ENCODE assay signal across 9 cellular contexts in the genomic region with DNA sequence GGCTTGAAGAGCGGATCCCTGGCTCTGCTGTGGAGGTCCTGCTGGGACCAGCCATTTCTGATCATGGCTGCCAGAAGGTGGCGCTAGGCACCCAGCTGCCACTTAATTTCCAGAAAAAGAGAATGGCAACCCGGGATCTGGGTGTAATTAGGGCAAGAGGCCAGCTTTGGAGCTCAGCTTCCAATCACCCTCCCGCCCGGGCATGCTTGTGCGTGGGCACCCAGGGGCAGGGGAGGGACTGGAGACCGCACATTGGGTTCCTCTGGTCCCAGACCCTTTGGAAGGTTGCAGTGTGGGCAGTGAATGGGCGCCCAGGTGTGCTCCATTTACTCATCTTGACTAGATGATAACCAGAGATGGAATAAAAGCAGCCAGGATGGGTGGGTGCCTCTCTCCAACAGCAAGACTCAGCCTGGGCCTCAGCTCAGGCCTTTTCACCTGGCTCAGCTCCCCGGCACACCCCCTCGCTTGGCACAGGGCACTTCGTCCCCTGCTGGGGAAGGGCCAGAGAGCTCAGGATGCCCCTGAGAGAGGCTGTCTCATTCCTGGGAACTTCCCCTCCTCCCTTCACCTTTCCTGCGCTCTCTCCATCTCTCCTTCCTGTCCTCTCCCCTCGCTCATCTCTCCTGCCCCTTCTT. TPM values are rescaled to one million over a fixed set of nuclear protein-coding genes. Genes with fewer than 3 reads are reported as not detected.
A peak's percentile ranks its signal among the peaks of the same experiment; 100 is the strongest.
DNase-seq lines count a peak whose midpoint lies in the region; ATAC-seq, FAIRE-seq and TF ChIP-seq lines count a peak whose summit lies in the region.
"Had no signal": no experiment of that assay in that cellular context is flagged by ENCODE, and none has a peak within 500 bp of the region (broad histone marks: within the 10 kb centered on the region; RNA-seq: fewer than 3 reads in every experiment).

No MANE protein-coding gene starts in this region.

- H3K79me2 ChIP-seq in neural cell (replicated peaks; ENCODE audit: insufficient read depth, low read length) = no peaks in the 10 kb centered on the region

- no peaks in the 10 kb centered on the region for H3K9me3 ChIP-seq in neural cell (ENCODE audit: low read length)

- no peaks in the 10 kb centered on the region for H3K36me3 Mint-ChIP-seq in activated CD4-positive, alpha-beta T cell treated with anti-CD3 and anti-CD28 coated beads, Interleukin-2, amount 10 ng/mL, durations not matched to agents 7 days and 5 days (ENCODE audit: low read depth)

- POLR2A ChIA-PET in activated CD4-positive, alpha-beta T cell treated with anti-CD3 and anti-CD28 coated beads, Interleukin-2, amount 10 ng/mL, durations not matched to agents 7 days and 5 days (lab: Charles Lee) = interaction anchor here (0.6 kb wide), 1 partner anchor 196 kb away, joined by 3 read pairs; no protein-coding TSS in a partner anchor

- H3F3A ChIP-seq in neural cell (ENCODE audit: insufficient read depth, low read length, poor library complexity, severe bottlenecking) = peaks cover 4% of the 10 kb centered on the region

- H3K9me2 ChIP-seq in neural cell (ENCODE audit: insufficient read depth, low read length) = no peaks in the 10 kb centered on the region

- H3K4me1 Mint-ChIP-seq in activated CD4-positive, alpha-beta T cell treated with anti-CD3 and anti-CD28 coated beads, Interleukin-2, amount 10 ng/mL, durations not matched to agents 7 days and 5 days = peaks cover 2% of the 10 kb centered on the region

- H3K4me3 Mint-ChIP-seq in activated CD4-positive, alpha-beta T cell treated with anti-CD3 and anti-CD28 coated beads, Interleukin-2, amount 10 ng/mL, durations not matched to agents 7 days and 5 days = no peak overlapping the region

- peak overlapping the region; percentile 80 for H3K9ac ChIP-seq in neural cell (ENCODE audit: low read length)

- H3K27ac ChIP-seq in neural cell (ENCODE audit: low read length) = peak overlapping the region; percentile 97

- no peaks in the 10 kb centered on the region for H3K27me3 Mint-ChIP-seq in activated CD4-positive, alpha-beta T cell treated with anti-CD3 and anti-CD28 coated beads, Interleukin-2, amount 10 ng/mL, durations not matched to agents 7 days and 5 days

- TF ChIP-seq EP300 in neural cell (conservative IDR thresholded peaks at IDR 0.05; ENCODE audit: poor library complexity, severe bottlenecking) = no peak

- no peak overlapping the region for H3K27ac Mint-ChIP-seq in activated CD4-positive, alpha-beta T cell treated with anti-CD3 and anti-CD28 coated beads, Interleukin-2, amount 10 ng/mL, durations not matched to agents 7 days and 5 days

- no peaks in the 10 kb centered on the region for H3K27me3 ChIP-seq in neural cell (ENCODE audit: insufficient read depth, low read depth, low read length)

- no peaks in the 10 kb centered on the region for H3K36me3 ChIP-seq in neural cell (ENCODE audit: insufficient read depth, low read length)

- peak; percentile 19 for DNase-seq in activated T-cell treated with anti-CD3 and anti-CD28 coated beads for 24 hours (ENCODE audit: low read depth)
- DNase-seq in activated T-cell treated with anti-CD3 and anti-CD28 coated beads for 4 hours = no peak
- peak; percentile 24 for DNase-seq in NCI-H1092 treated with DMSO at 0.1 percent for 48 hours (lab: John Stamatoyannopoulos, UW)
- DNase-seq in activated CD4-positive, alpha-beta T cell treated with anti-CD3 and anti-CD28 coated beads, Interleukin-2, amount 10 ng/mL, durations not matched to agents 7 days and 5 days = peak; percentile 49
- peak; percentile 30 for DNase-seq in fibroblast of gingiva (ENCODE audit: low read depth)
- peak; percentile 90 for DNase-seq in urothelium cell line (ENCODE audit: low spot score)

- peak; percentile 66 for FAIRE-seq in urothelium cell line (lab: Jason Lieb, UNC)
- FAIRE-seq: colon had no signal

- TF ChIP-seq RAD21 in neural cell (conservative IDR thresholded peaks at IDR 0.05) = peak; percentile 91

- no peaks in the 10 kb centered on the region for H3K9me3 Mint-ChIP-seq in activated CD4-positive, alpha-beta T cell treated with anti-CD3 and anti-CD28 coated beads, Interleukin-2, amount 10 ng/mL, durations not matched to agents 7 days and 5 days

- H2AFZ ChIP-seq in neural cell (ENCODE audit: low read depth, low read length) = no peak overlapping the region

- peak overlapping the region; percentile 32 for H3K4me2 ChIP-seq in neural cell (ENCODE audit: low read length)

- no peak for ATAC-seq in GM19328 (IDR thresholded peaks at IDR 0.05; ENCODE audit: unreplicated experiment)

- H4K20me1 ChIP-seq in neural cell (ENCODE audit: insufficient read depth) = no peaks in the 10 kb centered on the region

- peak overlapping the region; percentile 58 for H3K4me3 ChIP-seq in neural cell (ENCODE audit: low read length)

- CTCF ChIA-PET in activated CD4-positive, alpha-beta T cell treated with anti-CD3 and anti-CD28 coated beads, Interleukin-2, amount 10 ng/mL, durations not matched to agents 7 days and 5 days (lab: Charles Lee) = interaction anchor here (0.9 to 4.9 kb wide), 7 partner anchors 9 to 136 kb away, joined by 4 to 18 read pairs (median 10); partner anchors contain the start of gene FAM241B

- peak; percentile 92 for TF ChIP-seq CTCF in neural cell (IDR thresholded peaks at IDR 0.05; ENCODE audit: poor library complexity, severe bottlenecking)

TF ChIP-seq in neural cell, 6 proteins besides CTCF, POLR2A, EP300 and RAD21:
- TF ChIP-seq REST (IDR thresholded peaks at IDR 0.05; ENCODE audit: borderline replicate concordance) (no peak), TAF1 (IDR thresholded peaks at IDR 0.05; ENCODE audit: low read depth) (no peak), POLR2AphosphoS5 (IDR thresholded peaks at IDR 0.05) (no peak), SMC3 (conservative IDR thresholded peaks at IDR 0.05; ENCODE audit: poor library complexity) (peak; percentile 95)

RNA-seq across cellular contexts. Expression of gene FAM241B, which starts 14.7 kb away (rescaled TPM):
- 1 to 10 TPM; 3.4 to 4.2 TPM for total RNA-seq in activated CD4-positive, alpha-beta T cell treated with anti-CD3 and anti-CD28 coated beads, Interleukin-2, amount 10 ng/mL, durations not matched to agents 7 days and 5 days
- polyA plus RNA-seq in neural cell = 135 TPM in 2 replicates
- 43.6 and 50.5 TPM in 2 replicates for polyA minus RNA-seq in neural cell
